Comparison of ENCODE assay signal across 10 cellular contexts in genomic region chr9:4548796-4549725, GRCh38. TPM values are rescaled to one million over a fixed set of nuclear protein-coding genes. Genes with fewer than 3 reads are reported as not detected.
DNase-seq lines count a peak whose midpoint lies in the region; ATAC-seq and TF ChIP-seq lines count a peak whose summit lies in the region.
"Had no signal": no experiment of that assay in that cellular context is flagged by ENCODE, and none has a peak within 500 bp of the region (broad histone marks: within the 10 kb centered on the region; RNA-seq: fewer than 3 reads in every experiment).

No MANE protein-coding gene starts in this region.

- H3K27ac Mint-ChIP-seq in activated CD4-positive, alpha-beta memory T cell treated with anti-CD3 and anti-CD28 coated beads for 36 hours, result no peak overlapping the region
- H3K27ac Mint-ChIP-seq in activated CD4-positive, alpha-beta memory T cell treated with anti-CD3 and anti-CD28 coated beads, Interleukin-2, amount 10 ng/mL, durations not matched to agents 7 days and 5 days, result no peak overlapping the region

- DNase-seq in activated CD4-positive, alpha-beta memory T cell treated with anti-CD3 and anti-CD28 coated beads for 36 hours, result peak; percentile 25
- DNase-seq in activated CD4-positive, alpha-beta memory T cell treated with anti-CD3 and anti-CD28 coated beads, Interleukin-2, amount 10 ng/mL, durations not matched to agents 7 days and 5 days, result no peak
- DNase-seq in Peyer's patch, result peak in 2 of 3 donors; percentile 49 to 56
- no peak for DNase-seq in right atrium auricular region (ENCODE audit: low spot score)
- peak in 1 of 2 donors; percentile 66 for DNase-seq in tibial artery
- DNase-seq in NCI-H2081 (lab: John Stamatoyannopoulos, UW), result no peak
- DNase-seq: nucleus accumbens had no signal

- no peaks in the 10 kb centered on the region for H3K27me3 ChIP-seq in Peyer's patch
- no peaks in the 10 kb centered on the region for H3K27me3 ChIP-seq in right atrium auricular region
- H3K27me3 ChIP-seq in tibial artery, result no peaks in the 10 kb centered on the region
- H3K27me3 ChIP-seq: SJCRH30 had no signal

- intact Hi-C loops in activated CD4-positive, alpha-beta memory T cell treated with anti-CD3 and anti-CD28 coated beads for 36 hours (cut with micrococcal nuclease), result no loop called here
- intact Hi-C loops in tibial artery (cut with DNase I; ENCODE audit: low total_unique reads), result no loop called here

- H3K36me3 ChIP-seq in Peyer's patch (peaks cover 0 to 5% (median 0%) of the 10 kb centered on the region in 3 donors), right atrium auricular region (no peaks in the 10 kb centered on the region), tibial artery (no peaks in the 10 kb centered on the region)
- H3K36me3 ChIP-seq: SJCRH30 had no signal

- peak in 4 of 6 experiments; percentile 5 to 41 (median 26) for TF ChIP-seq CTCF in Peyer's patch (IDR thresholded peaks at IDR 0.05)
- peak in 1 of 2 donors; percentile 48 for TF ChIP-seq CTCF in right atrium auricular region (IDR thresholded peaks at IDR 0.05)
- peak; percentile 26 to 34 for TF ChIP-seq CTCF in tibial artery (IDR thresholded peaks at IDR 0.05)

- POLR2A ChIA-PET in activated CD4-positive, alpha-beta memory T cell treated with anti-CD3 and anti-CD28 coated beads for 36 hours (lab: Charles Lee), result no interaction called here
- POLR2A ChIA-PET in activated CD4-positive, alpha-beta memory T cell treated with anti-CD3 and anti-CD28 coated beads, Interleukin-2, amount 10 ng/mL, durations not matched to agents 7 days and 5 days (lab: Charles Lee), result no interaction called here

- H3K4me3 Mint-ChIP-seq in activated CD4-positive, alpha-beta memory T cell treated with anti-CD3 and anti-CD28 coated beads for 36 hours, result no peak overlapping the region
- no peak overlapping the region for H3K4me3 Mint-ChIP-seq in activated CD4-positive, alpha-beta memory T cell treated with anti-CD3 and anti-CD28 coated beads, Interleukin-2, amount 10 ng/mL, durations not matched to agents 7 days and 5 days

- H3K27me3 Mint-ChIP-seq in activated CD4-positive, alpha-beta memory T cell treated with anti-CD3 and anti-CD28 coated beads for 36 hours, result no peaks in the 10 kb centered on the region
- peaks cover 6% of the 10 kb centered on the region for H3K27me3 Mint-ChIP-seq in activated CD4-positive, alpha-beta memory T cell treated with anti-CD3 and anti-CD28 coated beads, Interleukin-2, amount 10 ng/mL, durations not matched to agents 7 days and 5 days

- H3K4me1 Mint-ChIP-seq in activated CD4-positive, alpha-beta memory T cell treated with anti-CD3 and anti-CD28 coated beads for 36 hours (ENCODE audit: low read depth), result peaks cover 21% of the 10 kb centered on the region
- peaks cover 6% of the 10 kb centered on the region for H3K4me1 Mint-ChIP-seq in activated CD4-positive, alpha-beta memory T cell treated with anti-CD3 and anti-CD28 coated beads, Interleukin-2, amount 10 ng/mL, durations not matched to agents 7 days and 5 days

- no peaks in the 10 kb centered on the region for H3K36me3 Mint-ChIP-seq in activated CD4-positive, alpha-beta memory T cell treated with anti-CD3 and anti-CD28 coated beads for 36 hours
- H3K36me3 Mint-ChIP-seq in activated CD4-positive, alpha-beta memory T cell treated with anti-CD3 and anti-CD28 coated beads, Interleukin-2, amount 10 ng/mL, durations not matched to agents 7 days and 5 days (ENCODE audit: low read depth), result no peaks in the 10 kb centered on the region

- H3K9me3 Mint-ChIP-seq in activated CD4-positive, alpha-beta memory T cell treated with anti-CD3 and anti-CD28 coated beads for 36 hours, result no peaks in the 10 kb centered on the region
- peaks cover 2% of the 10 kb centered on the region for H3K9me3 Mint-ChIP-seq in activated CD4-positive, alpha-beta memory T cell treated with anti-CD3 and anti-CD28 coated beads, Interleukin-2, amount 10 ng/mL, durations not matched to agents 7 days and 5 days

- no peak for TF ChIP-seq POLR2A in Peyer's patch (IDR thresholded peaks at IDR 0.05)

- CTCF ChIA-PET in activated CD4-positive, alpha-beta memory T cell treated with anti-CD3 and anti-CD28 coated beads for 36 hours (lab: Charles Lee), result interaction anchor here (0.9 kb wide), 1 partner anchor 166 kb away, joined by 3 read pairs; no protein-coding TSS in a partner anchor
- CTCF ChIA-PET in activated CD4-positive, alpha-beta memory T cell treated with anti-CD3 and anti-CD28 coated beads, Interleukin-2, amount 10 ng/mL, durations not matched to agents 7 days and 5 days (lab: Charles Lee), result interaction anchor here (1.2 to 1.6 kb wide), 2 partner anchors 26 to 233 kb away, joined by 3 to 4 read pairs; no protein-coding TSS in a partner anchor

- H3K27ac ChIP-seq in Peyer's patch (peak overlapping the region in 2 of 4 donors; percentile 17 to 30), right atrium auricular region (peak overlapping the region; percentile 23 to 42), tibial artery (peak overlapping the region in 1 of 2 donors; percentile 28)
- H3K27ac ChIP-seq: SJCRH30 had no signal

- ATAC-seq in HG03159 (IDR thresholded peaks at IDR 0.05; ENCODE audit: unreplicated experiment) (no peak), HG02973 (IDR thresholded peaks at IDR 0.05; ENCODE audit: unreplicated experiment) (no peak)

- H3K4me1 ChIP-seq in Peyer's patch (no peaks in the 10 kb centered on the region), right atrium auricular region (peaks cover 0 to 15% of the 10 kb centered on the region in 2 donors), tibial artery (peaks cover 0 to 68% (median 27%) of the 10 kb centered on the region in 4 donors)
- H3K4me1 ChIP-seq: SJCRH30 had no signal

- no peaks in the 10 kb centered on the region for H3K9me3 ChIP-seq in Peyer's patch
- H3K9me3 ChIP-seq in right atrium auricular region, result no peaks in the 10 kb centered on the region
- no peaks in the 10 kb centered on the region for H3K9me3 ChIP-seq in tibial artery
- H3K9me3 ChIP-seq: SJCRH30 had no signal

- no peak overlapping the region for H3K4me3 ChIP-seq in Peyer's patch
- no peak overlapping the region for H3K4me3 ChIP-seq in right atrium auricular region
- H3K4me3 ChIP-seq in tibial artery, result no peak overlapping the region
- H3K4me3 ChIP-seq: SJCRH30 had no signal

RNA-seq across cellular contexts. Expression of gene SLC1A1, which starts 58.8 kb away (rescaled TPM):
- not detected for total RNA-seq in activated CD4-positive, alpha-beta memory T cell treated with anti-CD3 and anti-CD28 coated beads for 36 hours
- under 1 TPM; 0.05 to 0.23 TPM for total RNA-seq in activated CD4-positive, alpha-beta memory T cell treated with anti-CD3 and anti-CD28 coated beads, Interleukin-2, amount 10 ng/mL, durations not matched to agents 7 days and 5 days
- total RNA-seq in Peyer's patch (100 to 1,000 TPM in 2 of 4 donors, 10 to 100 TPM in 1, 1 to 10 TPM in 1; 5.0 to 357 (median 145) TPM), right atrium auricular region (1 to 10 TPM; 2.6 to 2.9 TPM)
- total RNA-seq: SJCRH30 had no signal

Comparison
In these comparisons a context has a peak if more than half of its experiments do, and no peak if none do; other contexts are left out.
1. DNase-seq: peak in activated CD4-positive, alpha-beta memory T cell treated with anti-CD3 and anti-CD28 coated beads for 36 hours (single experiment) and Peyer's patch (2 of 3); none in activated CD4-positive, alpha-beta memory T cell treated with anti-CD3 and anti-CD28 coated beads, Interleukin-2, amount 10 ng/mL, durations not matched to agents 7 days and 5 days (single experiment), right atrium auricular region (single experiment) and NCI-H2081 (0 of 2).